Comparison of ENCODE assay signal across 9 cellular contexts in genomic region chr21:23853796-23854379, GRCh38.
DNase-seq lines count a peak whose midpoint lies in the region; ATAC-seq and TF ChIP-seq lines count a peak whose summit lies in the region.
"Had no signal": no experiment of that assay in that cellular context is flagged by ENCODE, and none has a peak within 500 bp of the region (broad histone marks: within the 10 kb centered on the region; RNA-seq: fewer than 3 reads in every experiment).

No MANE protein-coding gene starts in this region.

- peak; percentile 56 for ATAC-seq in HG03520 (IDR thresholded peaks at IDR 0.05; ENCODE audit: unreplicated experiment)
- ATAC-seq in HG03095 (IDR thresholded peaks at IDR 0.05; ENCODE audit: unreplicated experiment): no peak

- DNase-seq in A172 (ENCODE audit: low spot score): peak; percentile 21
- peak; percentile 21 for DNase-seq in RWPE1 (ENCODE audit: low spot score)
- DNase-seq in fibroblast of pulmonary artery (ENCODE audit: low read depth): peak; percentile 41
- DNase-seq in superior temporal gyrus (ENCODE audit: extremely low spot score): peak; percentile 83
- no peak for DNase-seq in effector memory CD4-positive, alpha-beta T cell

- H3K27me3 ChIP-seq in effector memory CD4-positive, alpha-beta T cell (replicated peaks; ENCODE audit: control insufficient read depth, insufficient read depth, low read length, poor library complexity, severe bottlenecking): no peaks in the 10 kb centered on the region

- CTCF ChIA-PET in RWPE1 (lab: Yijun Ruan, JAX): interaction anchor here (0.5 to 1.3 kb wide), 6 partner anchors 10 to 1046 kb away, joined by 3 to 5 read pairs (median 4); no protein-coding TSS in a partner anchor

- no peaks in the 10 kb centered on the region for H3K36me3 ChIP-seq in effector memory CD4-positive, alpha-beta T cell (ENCODE audit: control insufficient read depth, insufficient read depth, low read length)

- no peak overlapping the region for H3K4me3 ChIP-seq in fibroblast of pulmonary artery (replicated peaks; ENCODE audit: low read depth, low read length)
- no peak overlapping the region for H3K4me3 ChIP-seq in effector memory CD4-positive, alpha-beta T cell (ENCODE audit: insufficient read depth, low read depth, low read length, poor library complexity, severe bottlenecking)
- H3K4me3 ChIP-seq: skin epidermis had no signal

- TF ChIP-seq CTCF in GM12872 (IDR thresholded peaks at IDR 0.05; ENCODE audit: insufficient read depth, low read depth, low read length) (peak; percentile 44; the same call in 1 of the 3 replicates), RWPE1 (conservative IDR thresholded peaks at IDR 0.05; ENCODE audit: low read depth) (peak; percentile 38), fibroblast of pulmonary artery (IDR thresholded peaks at IDR 0.05; ENCODE audit: low read length, missing control alignments) (peak; percentile 36)

- H3K27ac ChIP-seq in RWPE1: no peak overlapping the region
- H3K27ac ChIP-seq in effector memory CD4-positive, alpha-beta T cell (ENCODE audit: insufficient read depth, low read length, poor library complexity, severe bottlenecking): no peak overlapping the region
- H3K27ac ChIP-seq: skin epidermis had no signal

- no peaks in the 10 kb centered on the region for H3K4me1 ChIP-seq in effector memory CD4-positive, alpha-beta T cell (ENCODE audit: control insufficient read depth, insufficient read depth, low read length, poor library complexity, severe bottlenecking)

- no peaks in the 10 kb centered on the region for H3K9me3 ChIP-seq in effector memory CD4-positive, alpha-beta T cell (ENCODE audit: control insufficient read depth, low read length)

- POLR2A ChIA-PET in RWPE1 (lab: Yijun Ruan, JAX; ENCODE audit: low non-redundant PET): no interaction called here

Comparison
In these comparisons a context has a peak if more than half of its experiments do, and no peak if none do; other contexts are left out.
1. DNase-seq: peak in A172 (single experiment), RWPE1 (single experiment), fibroblast of pulmonary artery (single experiment) and superior temporal gyrus (single experiment); none in effector memory CD4-positive, alpha-beta T cell (0 of 3).
2. Peak in every context shown above with its lines, with median percentiles within 50 percentile points of each other: CTCF ChIP-seq.